Comparison of ENCODE assay signal across 8 cellular contexts in genomic region chr7:150910285-150910995, GRCh38. TPM values are rescaled to one million over a fixed set of nuclear protein-coding genes. Genes with fewer than 3 reads are reported as not detected.
"Had no signal": no experiment of that assay in that cellular context is flagged by ENCODE, and none has a peak within 500 bp of the region (broad histone marks: within the 10 kb centered on the region; RNA-seq: fewer than 3 reads in every experiment).

No MANE protein-coding gene starts in this region.

RNA-seq across cellular contexts. Expression of gene AOC1, which starts 58.1 kb away (rescaled TPM):
- total RNA-seq: fibroblast of lung; mammary epithelial cell; natural killer cell treated with Interleukin-12 subunit alpha and Interleukin-12 subunit beta and Interleukin-15 and Interleukin-18, amount 100 ng/mL, for 72 hours; omental fat pad; pulmonary artery endothelial cell; sciatic nerve; tibial nerve; vagina had no signal
- polyA plus RNA-seq: fibroblast of lung, mammary epithelial cell had no signal
